8 cellular contexts compared by ENCODE assay signal in the genomic region with DNA sequence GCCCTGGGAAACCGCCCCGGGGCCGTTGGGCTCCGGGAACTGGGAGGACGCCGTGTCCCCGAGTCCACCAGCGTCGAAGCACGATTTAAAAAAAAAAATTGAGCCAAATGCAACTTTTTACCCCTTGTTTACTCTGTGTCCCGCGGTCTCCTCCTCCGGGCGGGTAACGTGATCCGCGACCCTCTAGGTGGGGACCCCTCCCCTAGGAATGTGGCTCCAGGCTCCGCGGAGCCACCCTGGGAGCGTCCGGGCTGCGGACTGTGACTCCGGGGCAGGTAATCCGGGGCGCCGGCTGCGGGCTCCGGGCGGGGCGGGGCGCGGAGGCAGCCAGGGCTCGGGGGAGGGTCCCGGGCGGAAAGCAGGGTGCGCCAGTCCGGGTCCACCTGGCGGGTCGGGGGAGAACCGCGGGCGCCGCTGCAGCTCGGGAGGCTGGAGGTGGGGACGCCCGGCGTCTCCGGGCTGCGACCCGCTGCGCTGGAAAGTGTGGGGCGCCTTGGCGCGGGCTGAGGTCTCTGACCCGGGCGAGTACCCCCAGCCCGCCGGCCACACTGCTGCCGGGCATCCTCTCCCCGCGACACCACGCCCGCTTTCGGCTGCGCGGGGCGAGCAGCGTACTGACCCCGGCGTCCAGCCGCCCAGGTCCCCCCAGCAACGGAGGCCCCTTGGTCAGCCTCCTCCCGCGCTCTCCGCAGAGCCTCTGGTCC. TPM values are rescaled to one million over a fixed set of nuclear protein-coding genes. Genes with fewer than 3 reads are reported as not detected.
DNase-seq lines count a peak whose midpoint lies in the region; ATAC-seq and TF ChIP-seq lines count a peak whose summit lies in the region.

No MANE protein-coding gene starts in this region.

- peak overlapping the region; percentile 89 for H3K27ac ChIP-seq in mammary epithelial cell (ENCODE audit: insufficient read depth, low read depth, low read length)

- H3K27me3 ChIP-seq in mammary epithelial cell (ENCODE audit: insufficient read depth, low read length): no peaks in the 10 kb centered on the region

- no peaks in the 10 kb centered on the region for H4K20me1 ChIP-seq in mammary epithelial cell (ENCODE audit: insufficient read depth, low read length)

- H2AFZ ChIP-seq in mammary epithelial cell (ENCODE audit: low read depth, low read length): peak overlapping the region; percentile 92

- intact Hi-C loops in Right ventricle myocardium inferior (cut with DNase I) (no loop called here), cardiac septum (cut with DNase I) (loop anchor here (10.0 kb wide), 1 partner anchor 119 kb away; a partner anchor contains a TSS), mammary epithelial cell (cut with micrococcal nuclease) (loop anchor here (1.0 to 5.0 kb wide), 3 partner anchors 35 to 119 kb away; no protein-coding TSS in a partner anchor)

- peak overlapping the region; percentile 98 for H3K4me2 ChIP-seq in mammary epithelial cell (ENCODE audit: insufficient read depth, low read depth, low read length)

- no peaks in the 10 kb centered on the region for H3K9me3 ChIP-seq in mammary epithelial cell (replicated peaks; ENCODE audit: insufficient read depth, low read length)

- H3K36me3 ChIP-seq in mammary epithelial cell (ENCODE audit: insufficient read depth, low read length): no peaks in the 10 kb centered on the region

- peak overlapping the region; percentile 89 to 98 (median 91) for H3K4me3 ChIP-seq in mammary epithelial cell (replicated peaks in 1 of 3; ENCODE audit: insufficient read depth in 1 of 3, low read depth in 2 of 3, low read length in 3 of 3)

- H3K79me2 ChIP-seq in mammary epithelial cell (ENCODE audit: insufficient read depth, low read length): peaks cover 47% of the 10 kb centered on the region

- peak; percentile 15 for ATAC-seq in Right ventricle myocardium inferior
- ATAC-seq in HG02884 (IDR thresholded peaks at IDR 0.05; ENCODE audit: unreplicated experiment): no peak

- WGBS in mammary epithelial cell (ENCODE audit: low coverage, missing lambda C conversion rate): 0% methylated on average over 21 of the region's 75 CpGs

- DNase-seq in Right ventricle myocardium inferior (ENCODE audit: missing footprints): peak; percentile 71
- no peak for DNase-seq in cardiac septum (ENCODE audit: low spot score)
- peak; percentile 53 for DNase-seq in T-helper 22 cell (ENCODE audit: low read depth)
- DNase-seq in mammary epithelial cell: peak; percentile 26
- peak; percentile 21 for DNase-seq in kidney glomerular epithelial cell (lab: John Stamatoyannopoulos, UW)
- DNase-seq in stimulated activated CD4-positive, alpha-beta T cell treated with anti-CD3 and anti-CD28 coated beads, Interleukin-4, amount 100 ng/mL, for 1 hour: peak; percentile 55
- DNase-seq in RKO (ENCODE audit: low spot score): no peak

- BruUV-seq in mammary epithelial cell (replicated peaks; lab: Mats Ljungman, UMichigan): no TSS peak

- H3K4me1 ChIP-seq in mammary epithelial cell (ENCODE audit: insufficient read depth, low read length): peaks cover 19% of the 10 kb centered on the region

- peak in 1 of 2 donors; percentile 22 for TF ChIP-seq CTCF in mammary epithelial cell (conservative IDR thresholded peaks at IDR 0.05 in 1 of 2, IDR thresholded peaks at IDR 0.05 in 1 of 2; ENCODE audit: extremely low read depth in 1 of 2, insufficient read depth in 1 of 2, low read depth in 1 of 2, low read length in 2 of 2)

- H3K9ac ChIP-seq in mammary epithelial cell (ENCODE audit: insufficient read depth, low read length): peak overlapping the region; percentile 86

- CTCF ChIA-PET in mammary epithelial cell (lab: Charles Lee; ENCODE audit: low non-redundant PET): no interaction called here

- in situ Hi-C loops in mammary epithelial cell (cut with MboI; ENCODE audit: low sequenced_read_pairs in 2 of 2): no loop called here

- dilution Hi-C loops in mammary epithelial cell (cut with HindIII; ENCODE audit: low sequenced_read_pairs): no loop called here

RNA-seq across cellular contexts. Expression of a gene that starts 0.8 kb away (rescaled TPM):
- total RNA-seq in Right ventricle myocardium inferior (31.4 TPM), cardiac septum (42.6 TPM), mammary epithelial cell (10 to 100 TPM; 51.3 to 62.5 TPM)
- 11.9 TPM for polyA plus RNA-seq in mammary epithelial cell
- polyA minus RNA-seq in mammary epithelial cell: 38.6 TPM

Comparison
In these comparisons a context has a peak if more than half of its experiments do, and no peak if none do; other contexts are left out.
1. DNase-seq: peak in Right ventricle myocardium inferior (single experiment), T-helper 22 cell (single experiment), mammary epithelial cell (single experiment), kidney glomerular epithelial cell (single experiment) and stimulated activated CD4-positive, alpha-beta T cell treated with anti-CD3 and anti-CD28 coated beads, Interleukin-4, amount 100 ng/mL, for 1 hour (single experiment); none in cardiac septum (single experiment) and RKO (single experiment).